Comparison of ENCODE assay signal across 10 cellular contexts in the genomic region with DNA sequence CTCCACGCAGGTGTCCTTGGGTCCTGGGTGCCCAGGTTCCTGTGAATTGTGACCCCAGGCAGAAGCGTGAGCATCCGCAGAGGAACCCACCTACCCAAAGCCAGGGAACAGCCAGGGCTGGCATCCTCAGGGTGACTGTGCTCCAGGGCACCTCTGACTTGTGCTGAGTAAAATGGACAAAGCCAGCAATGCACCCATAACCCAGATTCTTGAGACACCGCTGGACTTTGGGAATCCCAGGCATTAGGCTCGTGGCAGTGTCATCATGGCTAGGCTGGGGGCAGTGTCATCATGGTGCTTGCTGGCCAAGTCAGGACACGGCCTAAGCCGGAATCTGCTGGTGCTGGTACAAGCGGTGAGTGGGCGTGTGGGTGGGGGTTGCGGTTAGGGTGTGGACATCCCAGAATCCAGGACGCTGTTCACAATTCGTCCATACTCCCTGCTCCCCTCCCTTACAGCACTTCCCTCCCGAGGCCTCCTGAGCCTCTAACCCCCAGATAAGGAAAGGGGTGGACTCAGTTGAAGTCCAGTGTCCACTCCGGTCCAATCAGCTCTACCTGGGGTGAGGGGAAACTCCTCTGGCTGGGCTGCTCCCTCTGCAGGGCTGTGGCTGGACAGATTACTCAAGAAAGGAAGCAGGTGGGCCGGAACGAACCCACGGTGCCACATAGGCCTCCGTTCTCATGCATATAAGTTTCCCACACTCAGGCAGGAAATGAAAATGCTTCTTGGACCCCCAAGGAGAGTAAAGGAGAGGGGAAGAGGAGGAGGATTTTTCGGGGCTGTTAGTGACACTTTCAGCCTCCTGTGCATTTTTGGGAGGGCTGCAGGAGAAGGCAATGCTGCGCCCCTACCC.
DNase-seq lines count a peak whose midpoint lies in the region; ATAC-seq and TF ChIP-seq lines count a peak whose summit lies in the region.
"Had no signal": no experiment of that assay in that cellular context is flagged by ENCODE, and none has a peak within 500 bp of the region (broad histone marks: within the 10 kb centered on the region; RNA-seq: fewer than 3 reads in every experiment).

No MANE protein-coding gene starts in this region.

- H3K36me3 ChIP-seq in HCT116 (ENCODE audit: control insufficient read depth in 1 of 2, insufficient read depth in 2 of 2, low read length in 2 of 2) (0 out of 4 replicates have a peak, but pooled peaks cover 0 to 6% of the 10 kb centered on the region in 2 experiments), rectal smooth muscle tissue (ENCODE audit: control insufficient read depth, insufficient read depth, low read length) (no peaks in the 10 kb centered on the region), thyroid gland (no peaks in the 10 kb centered on the region)
- H3K36me3 ChIP-seq: heart right ventricle had no signal

- WGBS in thyroid gland, 2 donors = 88 to 90% methylated on average over 19 to 20 of the region's 20 CpGs

- peak overlapping the region; percentile 13 for H2AFZ ChIP-seq in HCT116 (ENCODE audit: low read depth, low read length, poor library complexity, severe bottlenecking)

- ATAC-seq in HCT116 = peak; percentile 28

- CTCF ChIA-PET in HCT116 (lab: Charles Lee) = interaction anchor here (0.6 to 2.8 kb wide), 7 partner anchors 8 to 43 kb away, joined by 3 to 16 read pairs (median 4); no protein-coding TSS in a partner anchor

- TSS peak; percentile 65 for BruUV-seq in HCT116 (replicated peaks; lab: Mats Ljungman, UMichigan)

- RAD21 ChIA-PET in HCT116 (lab: Charles Lee; ENCODE audit: low non-redundant PET in 1 of 2, low total read pairs in 2 of 2, uncharacterized antibody in 2 of 2, unreplicated experiment in 2 of 2) = interaction anchor here (1.0 to 1.8 kb wide), 2 partner anchors 24 to 25 kb away, joined by 5 to 8 read pairs; no protein-coding TSS in a partner anchor

- TF ChIP-seq CTCF in HCT116 (IDR thresholded peaks at IDR 0.05 in 2 of 3, conservative IDR thresholded peaks at IDR 0.05 in 1 of 3; ENCODE audit: borderline replicate concordance in 1 of 3, insufficient read depth in 1 of 3, low read depth in 2 of 3, low read length in 2 of 3) (no peak), fibroblast of pulmonary artery (IDR thresholded peaks at IDR 0.05; ENCODE audit: low read length, missing control alignments) (peak; percentile 12), thyroid gland (IDR thresholded peaks at IDR 0.05) (no peak)

- TF ChIP-seq POLR2A in HCT116 (IDR thresholded peaks at IDR 0.05; ENCODE audit: borderline replicate concordance, extremely low read depth, insufficient read depth, insufficient read length) (no peak), thyroid gland (IDR thresholded peaks at IDR 0.05) (no peak)

- peaks cover 33% of the 10 kb centered on the region for H3K79me2 ChIP-seq in HCT116 (ENCODE audit: insufficient read depth, low read length)

- H3K9me2 ChIP-seq in HCT116 (ENCODE audit: insufficient read depth) = no peaks in the 10 kb centered on the region

- intact Hi-C loops in HCT116 (cut with micrococcal nuclease) = no loop called here
- intact Hi-C loops in thyroid gland (cut with DNase I) = loop anchor here (10.0 kb wide), 1 partner anchor 215 kb away; no protein-coding TSS in a partner anchor

- H3K9me3 ChIP-seq in HCT116 (ENCODE audit: control insufficient read depth in 1 of 2, insufficient read depth in 1 of 2, low read depth in 1 of 2, low read length in 2 of 2) (no peaks in the 10 kb centered on the region), thyroid gland (no peaks in the 10 kb centered on the region)
- H3K9me3 ChIP-seq: heart right ventricle had no signal

- H3K4me2 ChIP-seq in HCT116 (ENCODE audit: low read length) = peak overlapping the region; percentile 80

- DNase-seq in HCT116 (ENCODE audit: low read depth, low spot score) (peak; percentile 73), SW480 (ENCODE audit: low spot score) (peak; percentile 95), fibroblast of pulmonary artery (ENCODE audit: low read depth) (peak; percentile 90), thyroid gland (no peak), pons (ENCODE audit: low spot score) (no peak)
- DNase-seq in stimulated activated CD4-positive, alpha-beta T cell treated with anti-CD3 and anti-CD28 coated beads, Interleukin-15, amount 100 ng/mL, for 24 hours = no peak
- DNase-seq: activated CD8-positive, alpha-beta memory T cell treated with anti-CD3 and anti-CD28 coated beads, Interleukin-2, amount 50 U/mL, for 4 hours; heart right ventricle; NCI-H524 had no signal

- H3K4me3 ChIP-seq in HCT116 (replicated peaks in 1 of 2; ENCODE audit: low read depth in 1 of 2, low read length in 2 of 2) (peak overlapping the region; percentile 45 to 55), fibroblast of pulmonary artery (replicated peaks; ENCODE audit: low read depth, low read length) (peak overlapping the region; percentile 45), rectal smooth muscle tissue (ENCODE audit: low read length) (peak overlapping the region; percentile 49), thyroid gland (replicated peaks in 1 of 3) (no peak overlapping the region)

- POLR2A ChIA-PET in HCT116 (lab: Charles Lee) = interaction anchor here (0.6 to 1.6 kb wide), 3 partner anchors 9 to 24 kb away, joined by 3 to 16 read pairs (median 4); no protein-coding TSS in a partner anchor

- H3K27ac ChIP-seq in HCT116 (ENCODE audit: low read depth, low read length) (peak overlapping the region; percentile 82), rectal smooth muscle tissue (ENCODE audit: low read depth, low read length) (no peak overlapping the region), thyroid gland (no peak overlapping the region)

- no peak for TF ChIP-seq RAD21 in HCT116 (IDR thresholded peaks at IDR 0.05; ENCODE audit: low read depth)

- peaks cover 39 to 45% of the 10 kb centered on the region in 2 experiments for H3K4me1 ChIP-seq in HCT116 (ENCODE audit: control insufficient read depth in 1 of 2, insufficient read depth in 2 of 2, low read length in 2 of 2)
- H3K4me1 ChIP-seq in rectal smooth muscle tissue (ENCODE audit: control insufficient read depth, insufficient read depth, low read length) = peaks cover 9% of the 10 kb centered on the region
- H3K4me1 ChIP-seq in thyroid gland = peaks cover 14 to 18% of the 10 kb centered on the region in 2 donors

- H3K27me3 ChIP-seq in HCT116 (ENCODE audit: insufficient read depth, low read length) = no peaks in the 10 kb centered on the region
- peaks cover 2% of the 10 kb centered on the region for H3K27me3 ChIP-seq in rectal smooth muscle tissue (ENCODE audit: control insufficient read depth, insufficient read depth, low read length)
- no peaks in the 10 kb centered on the region for H3K27me3 ChIP-seq in thyroid gland

- H3K9ac ChIP-seq in HCT116 (ENCODE audit: low read length) (peak overlapping the region; percentile 55), rectal smooth muscle tissue (ENCODE audit: low read length) (no peak overlapping the region)

- no peaks in the 10 kb centered on the region for H4K20me1 ChIP-seq in HCT116 (ENCODE audit: insufficient read depth)

TF ChIP-seq in HCT116, 20 proteins besides CTCF, POLR2A, EP300 and RAD21:
- no peak for TF ChIP-seq SP1 (IDR thresholded peaks at IDR 0.05; ENCODE audit: low read depth)
- 0 out of 2 replicates have a peak, but pooled peaks have one; percentile 25 for TF ChIP-seq ZFX (IDR thresholded peaks at IDR 0.05)
- TF ChIP-seq POLR2AphosphoS5 (IDR thresholded peaks at IDR 0.05; ENCODE audit: low read depth, low read length) = peak; percentile 42; the same call in 1 of the 2 replicates
- no peak for TF ChIP-seq SIN3A (IDR thresholded peaks at IDR 0.05; ENCODE audit: low read depth)
- no peak for TF ChIP-seq ZNF274 (IDR thresholded peaks at IDR 0.05; ENCODE audit: low read depth, low read length)
TF ChIP-seq in HCT116: peak in this region for 2.

Comparison
In these comparisons a context has a peak if more than half of its experiments do, and no peak if none do; other contexts are left out.
1. DNase-seq: peak in HCT116 (single experiment), SW480 (single experiment) and fibroblast of pulmonary artery (single experiment); none in thyroid gland (0 of 2), pons (single experiment) and stimulated activated CD4-positive, alpha-beta T cell treated with anti-CD3 and anti-CD28 coated beads, Interleukin-15, amount 100 ng/mL, for 24 hours (single experiment).
2. H3K4me3 ChIP-seq: peak in HCT116 (2 of 2), fibroblast of pulmonary artery (single experiment) and rectal smooth muscle tissue (single experiment); none in thyroid gland (0 of 3).